Comparison of ENCODE assay signal across 26 cellular contexts in genomic region chr18:57258131-57258777, GRCh38.
"Had no signal": no experiment of that assay in that cellular context is flagged by ENCODE, and none has a peak within 500 bp of the region (broad histone marks: within the 10 kb centered on the region; RNA-seq: fewer than 3 reads in every experiment).

No MANE protein-coding gene starts in this region.

- H3K27ac Mint-ChIP-seq: memory B cell; naive B cell; natural killer cell treated with Interleukin-12 subunit alpha and Interleukin-12 subunit beta and Interleukin-15 and Interleukin-18, amount 100 ng/mL, for 72 hours; neural progenitor cell; progenitor cell of endocrine pancreas; stimulated activated effector memory CD8-positive, alpha-beta T cell treated with anti-CD3 and anti-CD28 coated beads, Interleukin-12 subunit alpha, Interleukin-12 subunit beta, amount 100 ng/mL, for 72 hours had no signal

- H3K79me2 ChIP-seq: hepatocyte, parathyroid adenoma had no signal

- H3K9me3 ChIP-seq: esophagus muscularis mucosa, gastroesophageal sphincter, heart left ventricle, testis, tibial artery, upper lobe of left lung had no signal

- DNase-seq: dermis blood vessel endothelial cell; effector memory CD4-positive, alpha-beta T cell; foreskin keratinocyte; heart left ventricle; kidney; naive B cell; stimulated activated CD4-positive, alpha-beta T cell treated with anti-CD3 and anti-CD28 coated beads, Interleukin-2, amount 100 ng/mL, for 24 hours; stimulated activated CD4-positive, alpha-beta T cell treated with anti-CD3 and anti-CD28 coated beads, Interleukin-4, amount 100 ng/mL, for 24 hours; stimulated activated naive CD8-positive, alpha-beta T cell treated with anti-CD3 and anti-CD28 coated beads, Interleukin-15, Interleukin-2, amounts not matched to agents 100 U/mL and 50 U/mL, for 24 hours; substantia nigra; testis; tibial artery; upper lobe of left lung had no signal

- H3K4me1 ChIP-seq: esophagus muscularis mucosa, foreskin keratinocyte, gastroesophageal sphincter, heart left ventricle, neural progenitor cell, parathyroid adenoma, testis, tibial artery, upper lobe of left lung had no signal

- ATAC-seq: foreskin keratinocyte; gastroesophageal sphincter; heart left ventricle; left lobe of liver; natural killer cell treated with Interleukin-12 subunit alpha and Interleukin-12 subunit beta and Interleukin-15 and Interleukin-18, amount 100 ng/mL, for 72 hours; sciatic nerve; stimulated activated effector memory CD8-positive, alpha-beta T cell treated with anti-CD3 and anti-CD28 coated beads, Interleukin-12 subunit alpha, Interleukin-12 subunit beta, amount 100 ng/mL, for 72 hours; stimulated activated naive CD8-positive, alpha-beta T cell treated with anti-CD3 and anti-CD28 coated beads, Interleukin-15, Interleukin-2, amounts not matched to agents 100 U/mL and 50 U/mL, for 24 hours had no signal

- H3K36me3 ChIP-seq: esophagus muscularis mucosa, gastroesophageal sphincter, heart left ventricle, neural progenitor cell, tibial artery, upper lobe of left lung had no signal

- H3K36me3 Mint-ChIP-seq: memory B cell; natural killer cell treated with Interleukin-12 subunit alpha and Interleukin-12 subunit beta and Interleukin-15 and Interleukin-18, amount 100 ng/mL, for 72 hours; neural progenitor cell; stimulated activated effector memory CD8-positive, alpha-beta T cell treated with anti-CD3 and anti-CD28 coated beads, Interleukin-12 subunit alpha, Interleukin-12 subunit beta, amount 100 ng/mL, for 72 hours had no signal

- H3K27ac ChIP-seq: coronary artery, esophagus muscularis mucosa, foreskin keratinocyte, gastroesophageal sphincter, heart left ventricle, hepatocyte, neural progenitor cell, parathyroid adenoma, testis, tibial artery, upper lobe of left lung had no signal

- H2AFZ ChIP-seq: hepatocyte, neural progenitor cell, parathyroid adenoma had no signal

- H3K9ac ChIP-seq: neural progenitor cell, parathyroid adenoma had no signal

- H3K27me3 ChIP-seq: esophagus muscularis mucosa, foreskin keratinocyte, gastroesophageal sphincter, hepatocyte, neural progenitor cell, testis, tibial artery, upper lobe of left lung had no signal

- H3K4me3 Mint-ChIP-seq: memory B cell; natural killer cell treated with Interleukin-12 subunit alpha and Interleukin-12 subunit beta and Interleukin-15 and Interleukin-18, amount 100 ng/mL, for 72 hours; neural progenitor cell; stimulated activated effector memory CD8-positive, alpha-beta T cell treated with anti-CD3 and anti-CD28 coated beads, Interleukin-12 subunit alpha, Interleukin-12 subunit beta, amount 100 ng/mL, for 72 hours had no signal

- H3K4me3 ChIP-seq: coronary artery, esophagus muscularis mucosa, gastroesophageal sphincter, heart left ventricle, hepatocyte, lung, neural progenitor cell, testis, tibial artery, upper lobe of left lung had no signal

- H3K4me1 Mint-ChIP-seq: memory B cell; naive B cell; neural progenitor cell; stimulated activated effector memory CD8-positive, alpha-beta T cell treated with anti-CD3 and anti-CD28 coated beads, Interleukin-12 subunit alpha, Interleukin-12 subunit beta, amount 100 ng/mL, for 72 hours had no signal

- H3K4me2 ChIP-seq: hepatocyte, neural progenitor cell had no signal

- H3K9me3 Mint-ChIP-seq: memory B cell had no signal
